ENCODE assay signal across 23 cellular contexts in the genomic region with DNA sequence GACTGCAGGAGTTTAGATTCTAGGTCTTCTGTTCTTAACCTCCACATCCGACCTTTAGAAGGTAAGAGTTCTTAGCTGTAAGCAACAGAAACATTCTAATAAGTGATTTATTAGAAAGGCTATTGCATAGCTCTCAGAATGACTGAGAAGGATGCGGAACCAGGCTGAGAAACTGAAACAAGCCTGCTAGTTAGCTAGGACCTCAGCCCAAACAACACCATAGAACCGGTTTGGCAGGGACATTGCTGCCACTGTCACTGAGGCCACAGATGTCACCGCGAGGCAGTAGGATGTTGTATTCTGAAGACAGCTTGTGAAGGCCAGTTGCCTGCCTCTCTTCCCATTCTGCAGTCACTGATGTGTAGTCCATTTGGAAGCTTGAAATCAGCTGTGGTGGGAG.
DNase-seq lines count a peak whose midpoint lies in the region; ATAC-seq lines count a peak whose summit lies in the region.
"Had no signal": no experiment of that assay in that cellular context is flagged by ENCODE, and none has a peak within 500 bp of the region (broad histone marks: within the 10 kb centered on the region; RNA-seq: fewer than 3 reads in every experiment).

No MANE protein-coding gene starts in this region.

- peak; percentile 0 for DNase-seq in NCI-H510A treated with DMSO at 0.1 percent for 48 hours (lab: John Stamatoyannopoulos, UW)
- no peak for DNase-seq in NCI-H510A (lab: John Stamatoyannopoulos, UW)
- no peak for DNase-seq in SIG-M5 (lab: John Stamatoyannopoulos, UW)
- no peak for DNase-seq in SIG-M5 treated with dmso at 0.1 percent for 504 hours (lab: John Stamatoyannopoulos, UW; ENCODE audit: unreplicated experiment)
- no peak for DNase-seq in T-helper 2 cell
- no peak for DNase-seq in effector CD4-positive, alpha-beta T cell
- DNase-seq: 8988T; activated CD4-positive, alpha-beta T cell treated with anti-CD3 and anti-CD28 coated beads, Interleukin-2, amount 10 ng/mL, durations not matched to agents 24 days and 14 days; activated naive CD8-positive, alpha-beta T cell treated with anti-CD3 and anti-CD28 coated beads for 36 hours; effector CD8-positive, alpha-beta T cell; GM23248; hippocampal formation; IMR-90; islet precursor cell; NCI-H1417 treated with DMSO at 0.1 percent for 48 hours; NCI-H526; nucleus accumbens; retina; SW 1271; upper lobe of left lung had no signal

- ATAC-seq in GM21529 (IDR thresholded peaks at IDR 0.05; ENCODE audit: unreplicated experiment) (peak; percentile 81), HG03342 (IDR thresholded peaks at IDR 0.05; ENCODE audit: unreplicated experiment) (peak; percentile 80)
- ATAC-seq: esophagus mucosa had no signal
